ENCODE assay signal across 8 cellular contexts in genomic region chr14:35826218-35826951, GRCh38. TPM values are rescaled to one million over a fixed set of nuclear protein-coding genes. Genes with fewer than 3 reads are reported as not detected.
DNase-seq lines count a peak whose midpoint lies in the region; ATAC-seq and TF ChIP-seq lines count a peak whose summit lies in the region.

A gene with protein sequence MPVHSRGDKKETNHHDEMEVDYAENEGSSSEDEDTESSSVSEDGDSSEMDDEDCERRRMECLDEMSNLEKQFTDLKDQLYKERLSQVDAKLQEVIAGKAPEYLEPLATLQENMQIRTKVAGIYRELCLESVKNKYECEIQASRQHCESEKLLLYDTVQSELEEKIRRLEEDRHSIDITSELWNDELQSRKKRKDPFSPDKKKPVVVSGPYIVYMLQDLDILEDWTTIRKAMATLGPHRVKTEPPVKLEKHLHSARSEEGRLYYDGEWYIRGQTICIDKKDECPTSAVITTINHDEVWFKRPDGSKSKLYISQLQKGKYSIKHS (plus strand): TSS chr14:35826338. CDS start chr14:35826517, 179 bp downstream.

- peak; percentile 100 for DNase-seq in G401 (ENCODE audit: low spot score)
- peak; percentile 97 to 99 for DNase-seq in HAP-1 (ENCODE audit: low spot score in 2 of 2)
- peak; percentile 97 for DNase-seq in MG63
- DNase-seq in SHP77 (lab: John Stamatoyannopoulos, UW): peak; percentile 100
- peak; percentile 92 for DNase-seq in activated gamma-delta T cell (lab: John Stamatoyannopoulos, UW)
- DNase-seq in fibroblast of the aortic adventitia (ENCODE audit: low read depth): peak; percentile 99
- DNase-seq in stimulated activated naive CD8-positive, alpha-beta T cell treated with anti-CD3 and anti-CD28 coated beads, Interleukin-15, Interleukin-2, amounts not matched to agents 100 U/mL and 50 U/mL, for 24 hours: peak; percentile 96

- peak; percentile 99 for ATAC-seq in stimulated activated naive CD8-positive, alpha-beta T cell treated with anti-CD3 and anti-CD28 coated beads, Interleukin-15, Interleukin-2, amounts not matched to agents 100 U/mL and 50 U/mL, for 24 hours

- no peaks in the 10 kb centered on the region for H3K36me3 ChIP-seq in HAP-1 (replicated peaks)
- no peaks in the 10 kb centered on the region for H3K36me3 ChIP-seq in MG63

- H3K4me3 Mint-ChIP-seq in nephron: peak within 1 kb of the TSS; percentile 83 to 90 (median 86)

- H3K27me3 Mint-ChIP-seq in nephron (ENCODE audit: low read depth): no peaks in the 10 kb centered on the region

- in situ Hi-C loops in G401 (cut with HindIII; ENCODE audit: low sequenced_read_pairs): no loop called here
- in situ Hi-C loops in HAP-1 (cut with MboI; ENCODE audit: low sequenced_read_pairs): no loop called here

- H3K9me3 ChIP-seq in HAP-1 (no peaks in the 10 kb centered on the region), MG63 (no peaks in the 10 kb centered on the region)

- H3K9me3 Mint-ChIP-seq in nephron: no peaks in the 10 kb centered on the region

- H3K27ac Mint-ChIP-seq in nephron: peak within 1 kb of the TSS; percentile 76 to 93 (median 90)

- H3K4me1 ChIP-seq in HAP-1: peaks cover 11% of the 10 kb centered on the region

- H3K27me3 ChIP-seq in HAP-1 (ENCODE audit: low read depth): no peaks in the 10 kb centered on the region
- H3K27me3 ChIP-seq in MG63: no peaks in the 10 kb centered on the region

- peak within 1 kb of the TSS; percentile 68 for H3K4me3 ChIP-seq in HAP-1
- H3K4me3 ChIP-seq in MG63: peak within 1 kb of the TSS; percentile 69
- peak within 1 kb of the TSS; percentile 98 for H3K4me3 ChIP-seq in fibroblast of the aortic adventitia (ENCODE audit: low read depth, low read length)

- H3K36me3 Mint-ChIP-seq in nephron (ENCODE audit: low read depth): peaks cover 10% of the 10 kb centered on the region

- TF ChIP-seq CTCF in fibroblast of the aortic adventitia (IDR thresholded peaks at IDR 0.05; ENCODE audit: insufficient read depth, low read length) (peak; percentile 13), nephron (IDR thresholded peaks at IDR 0.05; ENCODE audit: unreplicated experiment in 3 of 3) (no peak)

- peaks cover 18% of the 10 kb centered on the region for H3K4me1 Mint-ChIP-seq in nephron

RNA-seq across cellular contexts. Expression of the gene that starts here (rescaled TPM):
- 8.7 and 24.4 TPM in 2 replicates for total RNA-seq in G401 (2014; rRNA removed; shearing (Covaris generic))
- 1.4 and 2.2 TPM in 2 replicates for total RNA-seq in MG63 (2014; rRNA removed; shearing (Covaris generic); ENCODE audit: low replicate concordance)
- 3.8 and 5.6 TPM in 2 replicates for total RNA-seq in fibroblast of the aortic adventitia (ENCODE audit: low replicate concordance)

Comparison
In these comparisons a context has a peak if more than half of its experiments do, and no peak if none do; other contexts are left out.
1. Peak in every context shown above with its lines: DNase-seq, ATAC-seq and H3K4me3 ChIP-seq.